ENCODE assay signal across 20 cellular contexts in the genomic region with DNA sequence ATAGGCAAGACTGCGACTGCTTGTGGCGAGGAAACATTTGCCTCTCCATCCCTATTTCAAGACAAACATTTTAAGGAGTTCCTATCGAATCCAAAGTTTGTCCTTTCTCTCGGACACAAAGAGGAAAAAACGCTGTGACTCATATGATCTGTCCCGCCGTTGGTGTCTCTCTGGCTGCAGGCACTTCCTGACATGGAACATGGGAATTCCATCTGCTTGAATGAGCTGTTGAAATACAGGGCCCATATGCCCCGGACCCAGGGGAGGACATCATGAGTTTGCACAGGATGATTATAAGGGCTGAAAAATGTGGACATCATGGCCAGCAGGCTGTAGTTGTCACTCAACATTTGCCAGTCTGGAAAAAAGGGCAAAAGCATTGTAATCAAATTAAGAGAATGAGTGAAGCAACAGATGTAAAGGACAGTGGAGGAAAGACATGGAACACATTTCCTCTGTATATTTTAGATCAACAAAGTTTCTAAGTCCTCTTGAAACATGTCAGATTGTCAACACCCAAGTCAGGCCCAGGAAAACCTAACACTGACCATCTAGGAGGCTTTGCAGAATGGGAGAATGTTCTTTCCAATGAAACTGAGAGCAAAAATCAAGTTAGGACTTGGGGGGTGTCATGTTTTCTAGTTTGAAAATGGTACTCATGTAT.
A peak's percentile ranks its signal among the peaks of the same experiment; 100 is the strongest.
DNase-seq lines count a peak whose midpoint lies in the region; ATAC-seq and TF ChIP-seq lines count a peak whose summit lies in the region.
"Had no signal": no experiment of that assay in that cellular context is flagged by ENCODE, and none has a peak within 500 bp of the region (broad histone marks: within the 10 kb centered on the region; RNA-seq: fewer than 3 reads in every experiment).

No MANE protein-coding gene starts in this region.

- no peak for TF ChIP-seq CTCF in MCF 10A (IDR thresholded peaks at IDR 0.05; ENCODE audit: unreplicated experiment)
- no peak for TF ChIP-seq CTCF in breast epithelium (IDR thresholded peaks at IDR 0.05)
- no peak for TF ChIP-seq CTCF in chondrocyte (IDR thresholded peaks at IDR 0.05)

- H3K9me3 ChIP-seq in breast epithelium, result no peaks in the 10 kb centered on the region
- H3K9me3 ChIP-seq: BE2C, stomach had no signal

- H3K27me3 Mint-ChIP-seq in MCF 10A (ENCODE audit: insufficient read depth, unreplicated experiment), result no peaks in the 10 kb centered on the region
- no peaks in the 10 kb centered on the region for H3K27me3 Mint-ChIP-seq in chondrocyte (ENCODE audit: low read depth)
- H3K27me3 Mint-ChIP-seq in T-helper 2 cell treated with Interferon-gamma antibody and Interleukin-4, amounts not matched to agents 5 μg/mL and 100 μg/mL, for 36 hours (ENCODE audit: low read depth), result no peaks in the 10 kb centered on the region
- H3K27me3 Mint-ChIP-seq: activated naive CD4-positive, alpha-beta T cell treated with anti-CD3 and anti-CD28 coated beads, Interleukin-2, amount 50 U/mL, for 24 hours had no signal

- POLR2A ChIA-PET in MCF 10A (lab: Yijun Ruan, JAX), result no interaction called here

- no peaks in the 10 kb centered on the region for H3K27me3 ChIP-seq in breast epithelium
- H3K27me3 ChIP-seq: BE2C, stomach had no signal

- H3K27ac ChIP-seq in breast epithelium, result no peak overlapping the region
- H3K27ac ChIP-seq: 22Rv1, stomach had no signal

- TF ChIP-seq POLR2A in breast epithelium (IDR thresholded peaks at IDR 0.05), result no peak

- H3K9me3 Mint-ChIP-seq in MCF 10A (ENCODE audit: unreplicated experiment) (no peaks in the 10 kb centered on the region), chondrocyte (ENCODE audit: low read depth) (no peaks in the 10 kb centered on the region)
- no peaks in the 10 kb centered on the region for H3K9me3 Mint-ChIP-seq in T-helper 2 cell treated with Interferon-gamma antibody and Interleukin-4, amounts not matched to agents 5 μg/mL and 100 μg/mL, for 36 hours
- H3K9me3 Mint-ChIP-seq: activated naive CD4-positive, alpha-beta T cell treated with anti-CD3 and anti-CD28 coated beads, Interleukin-2, amount 50 U/mL, for 24 hours; type B pancreatic cell had no signal

- no peaks in the 10 kb centered on the region for H3K36me3 ChIP-seq in breast epithelium
- H3K36me3 ChIP-seq: BE2C, stomach had no signal

- H3K4me1 Mint-ChIP-seq in MCF 10A (ENCODE audit: insufficient read depth, unreplicated experiment) (peaks cover 12% of the 10 kb centered on the region), chondrocyte (ENCODE audit: low read depth) (peaks cover 11% of the 10 kb centered on the region)
- H3K4me1 Mint-ChIP-seq in T-helper 2 cell treated with Interferon-gamma antibody and Interleukin-4, amounts not matched to agents 5 μg/mL and 100 μg/mL, for 36 hours (ENCODE audit: low read depth), result no peaks in the 10 kb centered on the region
- H3K4me1 Mint-ChIP-seq: activated naive CD4-positive, alpha-beta T cell treated with anti-CD3 and anti-CD28 coated beads, Interleukin-2, amount 50 U/mL, for 24 hours had no signal

- no peak for ATAC-seq in HG03045 (IDR thresholded peaks at IDR 0.05; ENCODE audit: unreplicated experiment)

- H3K4me3 ChIP-seq in breast epithelium, result no peak overlapping the region
- H3K4me3 ChIP-seq: stomach had no signal

- intact Hi-C loops in MCF 10A (cut with micrococcal nuclease), result no loop called here
- intact Hi-C loops in breast epithelium (cut with DNase I; ENCODE audit: low total_unique reads), result no loop called here

- BruUV-seq in MCF 10A (replicated peaks; lab: Mats Ljungman, UMichigan), result no TSS peak

- DNase-seq in MCF 10A (ENCODE audit: unreplicated experiment) (peak; percentile 34), breast epithelium (ENCODE audit: low spot score in 2 of 2) (no peak), chondrocyte (ENCODE audit: low spot score) (no peak), islet precursor cell (peak; percentile 54), mucosa of gallbladder (ENCODE audit: low spot score) (no peak), NCI-H2196 (lab: John Stamatoyannopoulos, UW; ENCODE audit: unreplicated experiment) (no peak)
- no peak for DNase-seq in T-helper 2 cell treated with Interferon-gamma antibody and Interleukin-4, amounts not matched to agents 5 μg/mL and 100 μg/mL, for 36 hours (ENCODE audit: low spot score)
- DNase-seq: activated CD4-positive, alpha-beta T cell treated with anti-CD3 and anti-CD28 coated beads for 4 hours; BE2C; COR-L47; NCI-H510A; RPMI8226; small intestine; stimulated activated CD4-positive, alpha-beta T cell treated with anti-CD3 and anti-CD28 coated beads, Interleukin-4, amount 100 ng/mL, for 24 hours; stomach had no signal

- H3K36me3 Mint-ChIP-seq in MCF 10A (ENCODE audit: insufficient read depth, unreplicated experiment) (no peaks in the 10 kb centered on the region), chondrocyte (ENCODE audit: low read depth) (no peaks in the 10 kb centered on the region)
- H3K36me3 Mint-ChIP-seq in T-helper 2 cell treated with Interferon-gamma antibody and Interleukin-4, amounts not matched to agents 5 μg/mL and 100 μg/mL, for 36 hours (ENCODE audit: low read depth), result no peaks in the 10 kb centered on the region
- H3K36me3 Mint-ChIP-seq: activated naive CD4-positive, alpha-beta T cell treated with anti-CD3 and anti-CD28 coated beads, Interleukin-2, amount 50 U/mL, for 24 hours; type B pancreatic cell had no signal

- CTCF ChIA-PET in MCF 10A (lab: Yijun Ruan, JAX), result no interaction called here

- no peak overlapping the region for H3K4me3 Mint-ChIP-seq in MCF 10A (ENCODE audit: unreplicated experiment)
- H3K4me3 Mint-ChIP-seq in chondrocyte (ENCODE audit: unreplicated experiment), result no peak overlapping the region
- H3K4me3 Mint-ChIP-seq in T-helper 2 cell treated with Interferon-gamma antibody and Interleukin-4, amounts not matched to agents 5 μg/mL and 100 μg/mL, for 36 hours, result no peak overlapping the region
- H3K4me3 Mint-ChIP-seq: activated naive CD4-positive, alpha-beta T cell treated with anti-CD3 and anti-CD28 coated beads, Interleukin-2, amount 50 U/mL, for 24 hours; type B pancreatic cell had no signal

- no peaks in the 10 kb centered on the region for H3K4me1 ChIP-seq in breast epithelium
- H3K4me1 ChIP-seq: BE2C, stomach had no signal

- H3K27ac Mint-ChIP-seq in MCF 10A (ENCODE audit: low read depth, unreplicated experiment), result no peak overlapping the region
- H3K27ac Mint-ChIP-seq in chondrocyte (ENCODE audit: unreplicated experiment), result peak overlapping the region; percentile 9
- no peak overlapping the region for H3K27ac Mint-ChIP-seq in T-helper 2 cell treated with Interferon-gamma antibody and Interleukin-4, amounts not matched to agents 5 μg/mL and 100 μg/mL, for 36 hours
- H3K27ac Mint-ChIP-seq: activated naive CD4-positive, alpha-beta T cell treated with anti-CD3 and anti-CD28 coated beads, Interleukin-2, amount 50 U/mL, for 24 hours; progenitor cell of endocrine pancreas; type B pancreatic cell had no signal

Comparison
In these comparisons a context has a peak if more than half of its experiments do, and no peak if none do; other contexts are left out.
1. DNase-seq: peak in MCF 10A (single experiment) and islet precursor cell (single experiment); none in breast epithelium (0 of 2), chondrocyte (single experiment), mucosa of gallbladder (single experiment), NCI-H2196 (single experiment) and T-helper 2 cell treated with Interferon-gamma antibody and Interleukin-4, amounts not matched to agents 5 μg/mL and 100 μg/mL, for 36 hours (single experiment).